Comparison of ENCODE assay signal across 14 cellular contexts in the genomic region with DNA sequence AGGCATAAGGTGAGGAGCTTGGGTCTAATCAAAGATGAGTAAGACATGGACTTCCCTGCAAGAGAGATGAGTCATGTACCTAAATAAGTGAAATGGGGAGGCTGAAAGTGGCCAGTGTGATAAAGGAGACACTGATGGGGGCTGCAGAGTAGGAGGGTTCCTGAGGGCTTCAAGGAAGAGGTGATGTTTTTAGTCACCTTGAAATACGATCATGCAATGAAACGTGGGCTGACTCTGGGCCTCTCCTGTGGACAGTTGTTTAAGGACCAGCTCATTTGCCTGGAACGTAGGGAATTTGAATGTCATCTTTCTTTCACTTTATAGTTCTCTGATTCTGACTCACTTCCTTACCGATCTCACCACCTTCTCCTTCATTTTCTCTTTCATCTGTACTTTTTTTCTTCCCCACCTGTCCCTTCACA. TPM values are rescaled to one million over a fixed set of nuclear protein-coding genes. Genes with fewer than 3 reads are reported as not detected.
DNase-seq lines count a peak whose midpoint lies in the region; ATAC-seq and TF ChIP-seq lines count a peak whose summit lies in the region.
"Had no signal": no experiment of that assay in that cellular context is flagged by ENCODE, and none has a peak within 500 bp of the region (broad histone marks: within the 10 kb centered on the region; RNA-seq: fewer than 3 reads in every experiment).

No MANE protein-coding gene starts in this region.

- no peak overlapping the region for H3K4me3 ChIP-seq in GM23338
- H3K4me3 ChIP-seq: BLaER1 treated with 17β-estradiol and CSF1 and Interleukin-3, amounts not matched to agents 10 nM and 100 nM had no signal

- H3K36me3 ChIP-seq in GM23338 (ENCODE audit: insufficient read depth): no peaks in the 10 kb centered on the region
- H3K36me3 ChIP-seq: BLaER1 treated with 17β-estradiol and CSF1 and Interleukin-3, amounts not matched to agents 10 nM and 100 nM had no signal

- H3K27ac Mint-ChIP-seq in activated CD8-positive, alpha-beta memory T cell treated with anti-CD3 and anti-CD28 coated beads, Interleukin-2, amount 10 ng/mL, durations not matched to agents 7 days and 5 days: peak overlapping the region; percentile 58
- H3K27ac Mint-ChIP-seq in stimulated activated naive CD8-positive, alpha-beta T cell treated with anti-CD3 and anti-CD28 coated beads, Interleukin-15, Interleukin-2, amounts not matched to agents 100 ng/mL and 50 ng/mL, for 24 hours: peak overlapping the region; percentile 81
- no peak overlapping the region for H3K27ac Mint-ChIP-seq in GM23338

- peaks cover 7% of the 10 kb centered on the region; the same call in 1 of the 2 replicates for H3K9me2 ChIP-seq in GM23338 (ENCODE audit: insufficient read depth)

- peaks cover 18% of the 10 kb centered on the region for H3K4me1 Mint-ChIP-seq in activated CD8-positive, alpha-beta memory T cell treated with anti-CD3 and anti-CD28 coated beads, Interleukin-2, amount 10 ng/mL, durations not matched to agents 7 days and 5 days
- peaks cover 15% of the 10 kb centered on the region for H3K4me1 Mint-ChIP-seq in stimulated activated naive CD8-positive, alpha-beta T cell treated with anti-CD3 and anti-CD28 coated beads, Interleukin-15, Interleukin-2, amounts not matched to agents 100 ng/mL and 50 ng/mL, for 24 hours (ENCODE audit: low read depth)
- peaks cover 24% of the 10 kb centered on the region for H3K4me1 Mint-ChIP-seq in GM23338

- H2AFZ ChIP-seq in GM23338: no peak overlapping the region

- H3K36me3 Mint-ChIP-seq in activated CD8-positive, alpha-beta memory T cell treated with anti-CD3 and anti-CD28 coated beads, Interleukin-2, amount 10 ng/mL, durations not matched to agents 7 days and 5 days: no peaks in the 10 kb centered on the region
- H3K36me3 Mint-ChIP-seq in stimulated activated naive CD8-positive, alpha-beta T cell treated with anti-CD3 and anti-CD28 coated beads, Interleukin-15, Interleukin-2, amounts not matched to agents 100 ng/mL and 50 ng/mL, for 24 hours (ENCODE audit: low read depth): no peaks in the 10 kb centered on the region
- no peaks in the 10 kb centered on the region for H3K36me3 Mint-ChIP-seq in GM23338 (ENCODE audit: low read depth)

- peak overlapping the region; percentile 61 for H3K4me3 Mint-ChIP-seq in activated CD8-positive, alpha-beta memory T cell treated with anti-CD3 and anti-CD28 coated beads, Interleukin-2, amount 10 ng/mL, durations not matched to agents 7 days and 5 days
- peak overlapping the region; percentile 45 for H3K4me3 Mint-ChIP-seq in stimulated activated naive CD8-positive, alpha-beta T cell treated with anti-CD3 and anti-CD28 coated beads, Interleukin-15, Interleukin-2, amounts not matched to agents 100 ng/mL and 50 ng/mL, for 24 hours
- H3K4me3 Mint-ChIP-seq in GM23338: no peak overlapping the region

- H4K20me1 ChIP-seq in GM23338 (replicated peaks; ENCODE audit: insufficient read depth): 0 out of 2 replicates have a peak, but pooled peaks cover 3% of the 10 kb centered on the region

- H3K4me2 ChIP-seq in GM23338: no peak overlapping the region
- H3K4me2 ChIP-seq: BLaER1 treated with 17β-estradiol and CSF1 and Interleukin-3, amounts not matched to agents 10 nM and 100 nM had no signal

- peaks cover 25% of the 10 kb centered on the region for H3K27me3 Mint-ChIP-seq in activated CD8-positive, alpha-beta memory T cell treated with anti-CD3 and anti-CD28 coated beads, Interleukin-2, amount 10 ng/mL, durations not matched to agents 7 days and 5 days
- peaks cover 18% of the 10 kb centered on the region for H3K27me3 Mint-ChIP-seq in stimulated activated naive CD8-positive, alpha-beta T cell treated with anti-CD3 and anti-CD28 coated beads, Interleukin-15, Interleukin-2, amounts not matched to agents 100 ng/mL and 50 ng/mL, for 24 hours
- peaks cover 20% of the 10 kb centered on the region for H3K27me3 Mint-ChIP-seq in GM23338 (ENCODE audit: insufficient read depth, low read depth, poor library complexity)

- no peak for TF ChIP-seq CTCF in GM23338 (conservative IDR thresholded peaks at IDR 0.05; ENCODE audit: low read depth in 2 of 2)

- no peak overlapping the region for H3K27ac ChIP-seq in GM23338 (ENCODE audit: low read depth)
- H3K27ac ChIP-seq: BLaER1 treated with 17β-estradiol and CSF1 and Interleukin-3, amounts not matched to agents 10 nM and 100 nM had no signal

- no peaks in the 10 kb centered on the region for H3F3A ChIP-seq in GM23338 (replicated peaks; ENCODE audit: low read depth)

- H3K79me2 ChIP-seq in GM23338 (replicated peaks; ENCODE audit: insufficient read depth): no peaks in the 10 kb centered on the region

- ATAC-seq in HG03039 (IDR thresholded peaks at IDR 0.05; ENCODE audit: unreplicated experiment) (peak; percentile 81), GM23338 (no peak), HG02623 (IDR thresholded peaks at IDR 0.05; ENCODE audit: unreplicated experiment) (no peak)
- peak; percentile 81 for ATAC-seq in activated CD8-positive, alpha-beta memory T cell treated with anti-CD3 and anti-CD28 coated beads, Interleukin-2, amount 10 ng/mL, durations not matched to agents 7 days and 5 days

- CTCF ChIA-PET in activated CD8-positive, alpha-beta memory T cell treated with anti-CD3 and anti-CD28 coated beads, Interleukin-2, amount 10 ng/mL, durations not matched to agents 7 days and 5 days (lab: Charles Lee): interaction anchor here (1.3 kb wide), 1 partner anchor 10 kb away, joined by 3 read pairs; no protein-coding TSS in a partner anchor

- no peaks in the 10 kb centered on the region for H3K27me3 ChIP-seq in GM23338 (ENCODE audit: insufficient read depth)
- H3K27me3 ChIP-seq: BLaER1 treated with 17β-estradiol and CSF1 and Interleukin-3, amounts not matched to agents 10 nM and 100 nM had no signal

- H3K9me3 Mint-ChIP-seq in activated CD8-positive, alpha-beta memory T cell treated with anti-CD3 and anti-CD28 coated beads, Interleukin-2, amount 10 ng/mL, durations not matched to agents 7 days and 5 days (ENCODE audit: low read depth): no peaks in the 10 kb centered on the region
- no peaks in the 10 kb centered on the region for H3K9me3 Mint-ChIP-seq in stimulated activated naive CD8-positive, alpha-beta T cell treated with anti-CD3 and anti-CD28 coated beads, Interleukin-15, Interleukin-2, amounts not matched to agents 100 ng/mL and 50 ng/mL, for 24 hours
- peaks cover 2% of the 10 kb centered on the region; the same call in 1 of the 3 replicates for H3K9me3 Mint-ChIP-seq in GM23338

- H3K4me1 ChIP-seq in GM23338 (ENCODE audit: insufficient read depth): peaks cover 16% of the 10 kb centered on the region

- DNase-seq in stimulated activated CD4-positive, alpha-beta T cell treated with anti-CD3 and anti-CD28 coated beads, Interleukin-12 subunit alpha, Interleukin-12 subunit beta, amount 100 ng/mL, for 48 hours (ENCODE audit: low read depth in 2 of 3, low spot score in 1 of 3): peak; percentile 15 to 21 (median 18)
- DNase-seq in stimulated activated CD4-positive, alpha-beta T cell treated with anti-CD3 and anti-CD28 coated beads, Interleukin-4, amount 100 ng/mL, for 4 hours: no peak
- peak; percentile 47 for DNase-seq in activated CD8-positive, alpha-beta memory T cell treated with anti-CD3 and anti-CD28 coated beads, Interleukin-2, amount 10 ng/mL, durations not matched to agents 7 days and 5 days
- DNase-seq in GM23338 (ENCODE audit: low spot score): no peak
- DNase-seq in pons (ENCODE audit: low spot score): no peak
- DNase-seq: activated CD4-positive, alpha-beta T cell treated with anti-CD3 and anti-CD28 coated beads, Interleukin-2, amount 50 U/mL, for 1 hour; occipital lobe had no signal

TF ChIP-seq in GM23338, 12 proteins besides CTCF, POLR2A, EP300 and RAD21:
- TF ChIP-seq NANOG (IDR thresholded peaks at IDR 0.05; ENCODE audit: borderline replicate concordance) (no peak), JUNB (IDR thresholded peaks at IDR 0.05; ENCODE audit: unreplicated experiment) (no peak), EZH2phosphoT487 (IDR thresholded peaks at IDR 0.05; ENCODE audit: unreplicated experiment) (no peak)
- TF ChIP-seq, protein P1, sequence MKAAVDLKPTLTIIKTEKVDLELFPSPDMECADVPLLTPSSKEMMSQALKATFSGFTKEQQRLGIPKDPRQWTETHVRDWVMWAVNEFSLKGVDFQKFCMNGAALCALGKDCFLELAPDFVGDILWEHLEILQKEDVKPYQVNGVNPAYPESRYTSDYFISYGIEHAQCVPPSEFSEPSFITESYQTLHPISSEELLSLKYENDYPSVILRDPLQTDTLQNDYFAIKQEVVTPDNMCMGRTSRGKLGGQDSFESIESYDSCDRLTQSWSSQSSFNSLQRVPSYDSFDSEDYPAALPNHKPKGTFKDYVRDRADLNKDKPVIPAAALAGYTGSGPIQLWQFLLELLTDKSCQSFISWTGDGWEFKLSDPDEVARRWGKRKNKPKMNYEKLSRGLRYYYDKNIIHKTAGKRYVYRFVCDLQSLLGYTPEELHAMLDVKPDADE (IDR thresholded peaks at IDR 0.05): no peak

RNA-seq across cellular contexts. Expression of a gene that starts 49.6 kb away (rescaled TPM):
- total RNA-seq in activated CD8-positive, alpha-beta memory T cell treated with anti-CD3 and anti-CD28 coated beads, Interleukin-2, amount 10 ng/mL, durations not matched to agents 7 days and 5 days: not detected
- 0.45 and 0.66 TPM in 2 replicates for total RNA-seq in GM23338 (2014; rRNA removed; shearing (Covaris generic))
- 2.1 and 2.3 TPM in 2 replicates for polyA plus RNA-seq in GM23338 (2016; fragmentation: Nextera tagmentation; extraction: Ambion mirVana)
- total RNA-seq: bronchial epithelial cell, fibroblast of lung had no signal
- polyA plus RNA-seq: keratinocyte had no signal

Comparison
In these comparisons a context has a peak if more than half of its experiments do, and no peak if none do; other contexts are left out.
1. DNase-seq: peak in stimulated activated CD4-positive, alpha-beta T cell treated with anti-CD3 and anti-CD28 coated beads, Interleukin-12 subunit alpha, Interleukin-12 subunit beta, amount 100 ng/mL, for 48 hours (3 of 3) and activated CD8-positive, alpha-beta memory T cell treated with anti-CD3 and anti-CD28 coated beads, Interleukin-2, amount 10 ng/mL, durations not matched to agents 7 days and 5 days (single experiment); none in stimulated activated CD4-positive, alpha-beta T cell treated with anti-CD3 and anti-CD28 coated beads, Interleukin-4, amount 100 ng/mL, for 4 hours (0 of 2), GM23338 (single experiment) and pons (single experiment).
2. ATAC-seq: peak in HG03039 (single experiment) and activated CD8-positive, alpha-beta memory T cell treated with anti-CD3 and anti-CD28 coated beads, Interleukin-2, amount 10 ng/mL, durations not matched to agents 7 days and 5 days (single experiment); none in GM23338 (single experiment) and HG02623 (single experiment).